Comparison of ENCODE assay signal across 10 cellular contexts in genomic region chr6:20180935-20181334, GRCh38. TPM values are rescaled to one million over a fixed set of nuclear protein-coding genes. Genes with fewer than 3 reads are reported as not detected.
DNase-seq lines count a peak whose midpoint lies in the region; ATAC-seq and TF ChIP-seq lines count a peak whose summit lies in the region.
"Had no signal": no experiment of that assay in that cellular context is flagged by ENCODE, and none has a peak within 500 bp of the region (broad histone marks: within the 10 kb centered on the region; RNA-seq: fewer than 3 reads in every experiment).

No MANE protein-coding gene starts in this region.

- TF ChIP-seq CTCF in psoas muscle (IDR thresholded peaks at IDR 0.05): no peak
- no peak for TF ChIP-seq CTCF in CD4-positive, alpha-beta T cell (IDR thresholded peaks at IDR 0.05)

- POLR2A ChIA-PET in CD4-positive, alpha-beta T cell (lab: Charles Lee): no interaction called here

- no peaks in the 10 kb centered on the region for H3K36me3 ChIP-seq in psoas muscle (ENCODE audit: insufficient read depth in 1 of 2, low read depth in 1 of 2)
- H3K36me3 ChIP-seq in mesendoderm (ENCODE audit: control insufficient read depth, insufficient read depth, low read length): no peaks in the 10 kb centered on the region
- H3K36me3 ChIP-seq: gastrocnemius medialis had no signal

- H3K4me3 ChIP-seq in psoas muscle (no peak overlapping the region), mesendoderm (ENCODE audit: low read length) (no peak overlapping the region)
- H3K4me3 ChIP-seq: gastrocnemius medialis had no signal

- no peak overlapping the region for H4K8ac ChIP-seq in mesendoderm (ENCODE audit: low read depth, low read length)

- 67 to 75% (median 70%) methylated on average over 3 of the region's 3 CpGs for WGBS in psoas muscle, 3 donors
- WGBS in mesendoderm (ENCODE audit: extremely low coverage, insufficient coverage, low lambda C conversion rate): no CpG with 5 or more reads among the region's 3 CpGs

- no peak overlapping the region for H2AK5ac ChIP-seq in mesendoderm (ENCODE audit: low read length)

- H2BK15ac ChIP-seq in mesendoderm (replicated peaks; ENCODE audit: low read depth): no peak overlapping the region

- no peak overlapping the region for H3K27ac Mint-ChIP-seq in CD4-positive, alpha-beta T cell
- no peak overlapping the region for H3K27ac Mint-ChIP-seq in immature natural killer cell

- peaks cover 43% of the 10 kb centered on the region for H3K36me3 Mint-ChIP-seq in CD4-positive, alpha-beta T cell (ENCODE audit: low read depth)
- H3K36me3 Mint-ChIP-seq in immature natural killer cell: peaks cover 0 to 3% (median 0%) of the 10 kb centered on the region in 3 donors

- no peak overlapping the region for H3K23ac ChIP-seq in mesendoderm (ENCODE audit: low read length)

- no peaks in the 10 kb centered on the region for H3K79me2 ChIP-seq in mesendoderm (ENCODE audit: control insufficient read depth, insufficient read depth, low read length)

- H3K18ac ChIP-seq in mesendoderm (ENCODE audit: low read length): no peak overlapping the region

- no peak overlapping the region for H3K4ac ChIP-seq in mesendoderm (ENCODE audit: low read depth, low read length)

- H3K27me3 Mint-ChIP-seq in CD4-positive, alpha-beta T cell: no peaks in the 10 kb centered on the region
- H3K27me3 Mint-ChIP-seq in immature natural killer cell (ENCODE audit: low read depth in 3 of 3): peaks cover 0 to 4% (median 3%) of the 10 kb centered on the region in 3 donors

- no peak overlapping the region for H2BK5ac ChIP-seq in mesendoderm (ENCODE audit: low read length)

- H3K4me1 ChIP-seq in psoas muscle: no peaks in the 10 kb centered on the region
- no peaks in the 10 kb centered on the region for H3K4me1 ChIP-seq in mesendoderm (ENCODE audit: control insufficient read depth, low read depth, low read length)

- DNase-seq in DMS79 treated with DMSO at 0.1 percent for 48 hours (lab: John Stamatoyannopoulos, UW) (peak; percentile 23), DMS79 (lab: John Stamatoyannopoulos, UW) (no peak), NCI-H2029 (lab: John Stamatoyannopoulos, UW) (peak; percentile 52), psoas muscle (no peak), mesendoderm (no peak), immature natural killer cell (no peak)
- DNase-seq in CD4-positive, alpha-beta T cell: no peak
- DNase-seq: activated effector memory CD4-positive, alpha-beta T cell treated with Interleukin-2 at 50 U/mL for 16 hours; gastrocnemius medialis had no signal

- H3K27me3 ChIP-seq in psoas muscle (ENCODE audit: insufficient read depth in 3 of 3, low read length in 2 of 3): peaks cover 0 to 1% (median 0%) of the 10 kb centered on the region in 3 donors
- H3K27me3 ChIP-seq in mesendoderm (ENCODE audit: insufficient read depth, low read length, poor library complexity): no peaks in the 10 kb centered on the region
- no peaks in the 10 kb centered on the region for H3K27me3 ChIP-seq in CD4-positive, alpha-beta T cell (ENCODE audit: control insufficient read depth, insufficient read depth, low read length)
- H3K27me3 ChIP-seq: gastrocnemius medialis had no signal

- intact Hi-C loops in psoas muscle (cut with DNase I): no loop called here
- intact Hi-C loops in CD4-positive, alpha-beta T cell (cut with DNase I, micrococcal nuclease): no loop called here

- peaks cover 9% of the 10 kb centered on the region for H3K4me1 Mint-ChIP-seq in CD4-positive, alpha-beta T cell (ENCODE audit: low read depth)
- H3K4me1 Mint-ChIP-seq in immature natural killer cell: peaks cover 0 to 4% of the 10 kb centered on the region in 2 donors

- H3K56ac ChIP-seq in mesendoderm (ENCODE audit: low read length): no peak overlapping the region

- no peak overlapping the region for H3K27ac ChIP-seq in psoas muscle
- no peak overlapping the region for H3K27ac ChIP-seq in mesendoderm (ENCODE audit: low read depth, low read length)
- H3K27ac ChIP-seq in CD4-positive, alpha-beta T cell (ENCODE audit: low read depth, low read length): no peak overlapping the region
- H3K27ac ChIP-seq: gastrocnemius medialis had no signal

- H3K79me1 ChIP-seq in mesendoderm (ENCODE audit: low read length): peaks cover 2% of the 10 kb centered on the region

- no peak overlapping the region for H3K4me2 ChIP-seq in mesendoderm (ENCODE audit: low read length)

- no peak overlapping the region for H2BK120ac ChIP-seq in mesendoderm (ENCODE audit: low read depth, low read length)

- H4K5ac ChIP-seq in mesendoderm (ENCODE audit: low read length): no peak overlapping the region

- H3K9ac ChIP-seq in mesendoderm (ENCODE audit: low read length): no peak overlapping the region

- no peak overlapping the region for H3K4me3 Mint-ChIP-seq in CD4-positive, alpha-beta T cell
- H3K4me3 Mint-ChIP-seq in immature natural killer cell: no peak overlapping the region

- CTCF ChIA-PET in CD4-positive, alpha-beta T cell (lab: Charles Lee): interaction anchor here (1.1 kb wide), 1 partner anchor 8 kb away, joined by 3 read pairs; no protein-coding TSS in a partner anchor

- ATAC-seq in HG02610 (IDR thresholded peaks at IDR 0.05; ENCODE audit: unreplicated experiment) (peak; percentile 78), psoas muscle (peak; percentile 32 to 73 (median 57))
- no peak for ATAC-seq in CD4-positive, alpha-beta T cell (ENCODE audit: poor library complexity)

- H3K9me3 Mint-ChIP-seq in CD4-positive, alpha-beta T cell: peaks cover 7% of the 10 kb centered on the region
- H3K9me3 Mint-ChIP-seq in immature natural killer cell: no peaks in the 10 kb centered on the region

- H3K9me3 ChIP-seq in psoas muscle: no peaks in the 10 kb centered on the region
- no peaks in the 10 kb centered on the region for H3K9me3 ChIP-seq in CD4-positive, alpha-beta T cell (ENCODE audit: control insufficient read depth, low read length)
- H3K9me3 ChIP-seq: gastrocnemius medialis had no signal

RNA-seq across cellular contexts. Expression of gene MBOAT1, which starts 31.3 kb away (rescaled TPM):
- 1 to 10 TPM in 1 of 4 donors, under 1 TPM in 3; 0.84 to 2.7 (median 0.94) TPM for total RNA-seq in psoas muscle
- under 1 TPM; 0.31 to 0.52 (median 0.46) TPM for polyA plus RNA-seq in psoas muscle
- polyA plus RNA-seq in mesendoderm (2013, experiment 1 of 2): 6.0 TPM
- polyA plus RNA-seq in mesendoderm (2013, experiment 2 of 2): 6.0 TPM
- total RNA-seq in CD4-positive, alpha-beta T cell: 10 to 100 TPM; 17.2 to 18.5 TPM
- polyA plus RNA-seq in immature natural killer cell: under 1 TPM in 2 of 3 donors, not detected in 1; 0.14 to 0.76 TPM

Comparison
In these comparisons a context has a peak if more than half of its experiments do, and no peak if none do; other contexts are left out.
1. DNase-seq: peak in DMS79 treated with DMSO at 0.1 percent for 48 hours (single experiment) and NCI-H2029 (single experiment); none in DMS79 (single experiment), psoas muscle (0 of 2), mesendoderm (single experiment), CD4-positive, alpha-beta T cell (0 of 10) and immature natural killer cell (0 of 3).
2. RNA of gene MBOAT1, which starts 31.3 kb away (total RNA-seq): 17.2 to 18.5 TPM in CD4-positive, alpha-beta T cell; 0.84 to 2.7 TPM in psoas muscle; every median in the first group is over 4 times any median in the second.